Comparison of ENCODE assay signal across 8 cellular contexts in the genomic region with DNA sequence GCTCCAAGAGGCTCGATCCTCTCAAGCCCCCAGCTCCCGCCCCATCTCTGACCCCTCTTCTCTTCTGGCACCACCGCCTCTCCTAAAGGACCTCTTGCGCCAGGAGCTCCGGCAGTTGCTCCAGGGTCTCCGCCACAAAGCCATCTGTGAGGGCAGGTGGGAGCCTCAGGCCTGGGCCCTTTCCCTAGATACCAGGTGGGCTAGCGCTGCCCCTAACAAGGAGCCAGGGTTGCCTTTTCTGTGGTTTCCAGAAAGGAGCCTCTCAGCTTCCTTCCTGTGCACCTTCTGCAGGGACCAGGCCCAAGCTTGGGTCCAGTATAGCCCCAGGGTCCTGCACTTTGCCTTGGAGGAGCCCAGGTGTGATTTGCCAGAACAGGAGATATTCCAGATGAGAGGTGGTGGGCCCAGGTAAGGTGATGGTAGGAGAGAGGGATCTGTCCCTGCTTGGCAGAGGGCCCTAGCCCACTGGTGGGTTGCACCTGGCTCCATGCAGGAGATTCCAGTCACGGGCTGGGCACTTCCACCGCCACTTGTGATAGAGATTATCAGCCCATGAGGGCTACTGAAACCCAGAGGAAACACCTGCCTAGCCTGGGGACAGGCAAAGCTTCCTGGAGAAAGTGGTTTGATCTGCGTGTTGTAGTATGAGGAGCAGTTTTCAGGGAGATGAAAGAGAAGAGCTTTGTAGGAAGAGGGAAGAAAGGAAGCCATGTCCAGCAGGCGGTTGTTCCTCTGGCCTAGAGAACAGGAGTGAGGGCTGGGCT. TPM values are rescaled to one million over a fixed set of nuclear protein-coding genes. Genes with fewer than 3 reads are reported as not detected.
A peak's percentile ranks its signal among the peaks of the same experiment; 100 is the strongest.
DNase-seq lines count a peak whose midpoint lies in the region; ATAC-seq and TF ChIP-seq lines count a peak whose summit lies in the region.

No MANE protein-coding gene starts in this region.

- 56 to 62% methylated on average over 11 of the region's 11 CpGs for WGBS in aorta, 2 donors

- TF ChIP-seq CTCF in AG04450 (IDR thresholded peaks at IDR 0.05; ENCODE audit: low read depth, low read length) (no peak), cardiac fibroblast (IDR thresholded peaks at IDR 0.05; ENCODE audit: low read depth, low read length) (no peak), GM13976 (IDR thresholded peaks at IDR 0.05; ENCODE audit: borderline replicate concordance, control extremely low read depth, extremely low read depth, insufficient read depth, missing control alignments) (no peak)

- in situ Hi-C loops in GM13976 (cut with MboI; ENCODE audit: low sequenced_read_pairs, unreplicated experiment): no loop called here

- peak overlapping the region; percentile 6 to 78 (median 13) for H3K27ac Mint-ChIP-seq in IgD-negative memory B cell

- H3K36me3 ChIP-seq in muscle layer of duodenum (ENCODE audit: control insufficient read depth in 1 of 2, insufficient read depth in 2 of 2, low read length in 2 of 2) (no peaks in the 10 kb centered on the region), aorta (ENCODE audit: control insufficient read depth in 1 of 2, insufficient read depth in 2 of 2, low read length in 1 of 2) (no peaks in the 10 kb centered on the region)

- DNase-seq in AG04450 (ENCODE audit: low read depth, low spot score) (no peak), cardiac fibroblast (ENCODE audit: low read depth in 2 of 2) (no peak), GM13976 (ENCODE audit: low spot score) (no peak), aorta (no peak)

- no peaks in the 10 kb centered on the region for H3K9me3 Mint-ChIP-seq in IgD-negative memory B cell

- H3K4me1 Mint-ChIP-seq in IgD-negative memory B cell: peaks cover 19 to 22% (median 20%) of the 10 kb centered on the region in 3 donors

- POLR2A ChIA-PET in AG04450 (lab: Yijun Ruan, JAX): interaction anchor here (0.7 to 1.3 kb wide), 2 partner anchors 18 to 228 kb away, joined by 3 to 4 read pairs; a partner anchor contains a TSS

- peak overlapping the region; percentile 89 to 99 (median 96) for H3K4me3 Mint-ChIP-seq in IgD-negative memory B cell

- H3K4me1 ChIP-seq in muscle layer of duodenum (ENCODE audit: control insufficient read depth in 1 of 2, insufficient read depth in 2 of 2, low read length in 2 of 2) (peaks cover 0 to 16% of the 10 kb centered on the region in 2 donors), aorta (ENCODE audit: control insufficient read depth in 1 of 2, insufficient read depth in 2 of 2, low read length in 2 of 2) (no peaks in the 10 kb centered on the region)

- intact Hi-C loops in aorta (cut with DNase I): loop anchor here in 1 of 2 donors (5.0 to 10.0 kb wide), 2 partner anchors 40 to 222 kb away; a partner anchor contains a TSS

- no peak overlapping the region for H3K27ac ChIP-seq in AG04450 (ENCODE audit: low read depth, low read length)
- no peak overlapping the region for H3K27ac ChIP-seq in muscle layer of duodenum (ENCODE audit: low read length)
- peak overlapping the region in 1 of 2 donors; percentile 20 for H3K27ac ChIP-seq in aorta (ENCODE audit: low read depth in 1 of 2, low read length in 2 of 2)

- H3K27me3 ChIP-seq in AG04450 (ENCODE audit: control insufficient read depth, insufficient read depth, low read length) (no peaks in the 10 kb centered on the region), muscle layer of duodenum (ENCODE audit: low read depth, low read length) (no peaks in the 10 kb centered on the region), aorta (ENCODE audit: control insufficient read depth in 1 of 2, insufficient read depth in 2 of 2, low read length in 1 of 2) (no peaks in the 10 kb centered on the region)

- ATAC-seq in aorta (ENCODE audit: low FRiP score) (no peak), HG03460 (IDR thresholded peaks at IDR 0.05; ENCODE audit: unreplicated experiment) (no peak), HG03135 (IDR thresholded peaks at IDR 0.05; ENCODE audit: unreplicated experiment) (no peak)

- peaks cover 3% of the 10 kb centered on the region for H3K36me3 Mint-ChIP-seq in IgD-negative memory B cell

- H3K4me3 ChIP-seq in AG04450 (ENCODE audit: low read depth, low read length) (peak overlapping the region; percentile 75), cardiac fibroblast (replicated peaks in 1 of 2; ENCODE audit: low read depth in 2 of 2, low read length in 2 of 2) (peak overlapping the region; percentile 64 to 74), muscle layer of duodenum (ENCODE audit: low read depth in 1 of 2, low read length in 2 of 2) (peak overlapping the region; percentile 65 to 79), aorta (ENCODE audit: low read length in 2 of 2) (no peak overlapping the region)

- H3K9me3 ChIP-seq in AG04450 (ENCODE audit: control insufficient read depth, insufficient read depth, low read length) (no peaks in the 10 kb centered on the region), muscle layer of duodenum (ENCODE audit: control insufficient read depth in 1 of 2, low read length in 2 of 2) (no peaks in the 10 kb centered on the region), aorta (ENCODE audit: control insufficient read depth, low read length) (no peaks in the 10 kb centered on the region)

- no peaks in the 10 kb centered on the region for H3K27me3 Mint-ChIP-seq in IgD-negative memory B cell

- CTCF ChIA-PET in AG04450 (lab: Charles Lee): interaction anchor here (1.5 to 2.9 kb wide), 3 partner anchors 13 to 55 kb away, joined by 5 to 23 read pairs (median 8); no protein-coding TSS in a partner anchor

RNA-seq across cellular contexts. Expression of a gene that starts 1.0 kb away (rescaled TPM):
- polyA plus RNA-seq in AG04450 (2011; rRNA removed) (1.1 and 1.6 TPM in 2 replicates), IgD-negative memory B cell (5.3 TPM), aorta (10 to 100 TPM in 1 of 2 donors, 1 to 10 TPM in 1; 5.8 to 29.7 TPM)
- polyA minus RNA-seq in AG04450 (2011; rRNA and poly(A)+ RNA removed): 0.92 and 1.0 TPM in 2 replicates
- 1 to 10 TPM; 2.6 to 6.0 TPM for total RNA-seq in aorta

RNA-seq across cellular contexts. Expression of a gene that starts 13.4 kb away (rescaled TPM):
- 39.0 and 50.4 TPM in 2 replicates for polyA plus RNA-seq in AG04450 (2011; rRNA removed)
- 40.8 and 55.5 TPM in 2 replicates for polyA minus RNA-seq in AG04450 (2011; rRNA and poly(A)+ RNA removed)
- polyA plus RNA-seq in IgD-negative memory B cell: 1.0 TPM
- 10 to 100 TPM; 31.8 to 32.2 TPM for total RNA-seq in aorta
- 10 to 100 TPM; 34.8 to 40.2 TPM for polyA plus RNA-seq in aorta

RNA-seq across cellular contexts. Expression of a gene that starts 17.7 kb away (rescaled TPM):
- 130 and 140 TPM in 2 replicates for polyA plus RNA-seq in AG04450 (2011; rRNA removed)
- 64.5 and 77.1 TPM in 2 replicates for polyA minus RNA-seq in AG04450 (2011; rRNA and poly(A)+ RNA removed)
- 261 TPM for polyA plus RNA-seq in IgD-negative memory B cell
- total RNA-seq in aorta: 10 to 100 TPM; 77.9 to 79.8 TPM
- polyA plus RNA-seq in aorta: 100 to 1,000 TPM; 109 to 119 TPM

RNA-seq across cellular contexts. Expression of a gene that starts 22.6 kb away (rescaled TPM):
- polyA plus RNA-seq in AG04450 (2011; rRNA removed) (17.9 and 22.2 TPM in 2 replicates), IgD-negative memory B cell (38.4 TPM), aorta (10 to 100 TPM in 1 of 2 donors, 1 to 10 TPM in 1; 6.0 to 15.8 TPM)
- 17.2 and 25.0 TPM in 2 replicates for polyA minus RNA-seq in AG04450 (2011; rRNA and poly(A)+ RNA removed)
- 10 to 100 TPM; 11.8 to 14.7 TPM for total RNA-seq in aorta

RNA-seq across cellular contexts. Expression of a gene that starts 38.8 kb away (rescaled TPM):
- 16.3 and 17.3 TPM in 2 replicates for polyA plus RNA-seq in AG04450 (2011; rRNA removed)
- polyA minus RNA-seq in AG04450 (2011; rRNA and poly(A)+ RNA removed): 29.5 and 34.1 TPM in 2 replicates
- polyA plus RNA-seq in IgD-negative memory B cell: 0.19 TPM
- 10 to 100 TPM in 1 of 2 donors, 1 to 10 TPM in 1; 5.5 to 18.9 TPM for total RNA-seq in aorta
- polyA plus RNA-seq in aorta: 1 to 10 TPM; 1.3 to 7.5 TPM

Comparison
In these comparisons a context has a peak if more than half of its experiments do, and no peak if none do; other contexts are left out.
1. H3K4me3 ChIP-seq: peak in AG04450 (single experiment), cardiac fibroblast (2 of 2) and muscle layer of duodenum (2 of 2); none in aorta (0 of 2).
2. RNA of a gene that starts 13.4 kb away (polyA plus RNA-seq): 34.8 to 40.2 TPM in aorta and 39.0 to 50.4 TPM in AG04450; 1.0 TPM in IgD-negative memory B cell (single experiment); every median in the first group is over 10 times any median in the second.